ENCODE assay signal across 1 cellular context in the genomic region with DNA sequence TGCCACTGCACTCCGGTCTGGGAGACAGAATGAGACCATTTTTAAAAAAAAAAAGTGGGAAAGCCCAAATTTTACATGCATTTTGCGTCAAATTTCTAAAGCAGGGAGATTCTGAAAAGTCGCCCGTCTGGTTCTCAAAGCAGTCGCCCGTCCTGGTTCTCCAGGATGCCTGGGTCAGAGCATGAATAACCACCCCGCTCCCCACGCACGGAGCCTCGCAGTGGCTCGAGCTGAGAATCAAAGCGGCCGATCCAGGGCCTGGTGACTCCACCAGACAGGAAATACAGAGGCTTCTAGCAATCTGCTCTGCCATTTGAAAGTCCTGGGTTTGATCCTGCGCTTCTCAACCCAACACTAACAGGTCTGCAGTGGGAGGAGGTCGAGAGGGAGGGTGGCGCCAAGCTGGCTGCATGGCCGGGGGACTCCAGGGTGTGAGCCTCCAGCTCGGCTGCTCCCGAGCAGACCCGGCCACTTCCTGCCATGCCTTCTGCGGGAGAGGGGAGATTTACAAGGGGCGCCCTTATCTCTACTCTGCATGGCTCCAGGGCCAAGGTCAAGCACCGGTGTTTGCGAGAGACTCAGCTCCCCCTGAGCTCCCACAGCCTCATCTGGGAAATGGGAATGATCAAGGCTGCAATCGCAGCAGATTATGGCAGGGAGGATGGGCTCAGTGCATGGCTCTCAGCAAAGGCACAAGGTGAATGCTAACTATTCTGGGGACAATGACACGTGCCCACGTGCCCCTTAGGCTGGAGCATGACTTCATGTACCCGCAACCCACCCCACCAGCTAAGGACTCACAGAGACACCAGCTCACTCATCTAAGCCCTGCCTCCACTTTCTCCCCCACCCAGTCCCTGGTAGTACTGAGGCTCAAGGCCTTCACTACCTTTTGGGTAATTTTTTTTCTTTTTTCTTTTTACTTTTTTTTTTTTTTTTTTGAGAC.
TF ChIP-seq lines count a peak whose summit lies in the region.

No MANE protein-coding gene starts in this region.

TF ChIP-seq in GM23338, 12 proteins besides CTCF, POLR2A, EP300 and RAD21 (continued from another document):
- TF ChIP-seq REST (IDR thresholded peaks at IDR 0.05; ENCODE audit: unreplicated experiment) (no peak), EZH2 (IDR thresholded peaks at IDR 0.05; ENCODE audit: low read depth, unreplicated experiment) (no peak), ZNF462 (CRISPR knock-in tag; IDR thresholded peaks at IDR 0.05) (no peak), NANOG (IDR thresholded peaks at IDR 0.05; ENCODE audit: borderline replicate concordance) (no peak)
